Comparison of ENCODE assay signal across 16 cellular contexts in the genomic region with DNA sequence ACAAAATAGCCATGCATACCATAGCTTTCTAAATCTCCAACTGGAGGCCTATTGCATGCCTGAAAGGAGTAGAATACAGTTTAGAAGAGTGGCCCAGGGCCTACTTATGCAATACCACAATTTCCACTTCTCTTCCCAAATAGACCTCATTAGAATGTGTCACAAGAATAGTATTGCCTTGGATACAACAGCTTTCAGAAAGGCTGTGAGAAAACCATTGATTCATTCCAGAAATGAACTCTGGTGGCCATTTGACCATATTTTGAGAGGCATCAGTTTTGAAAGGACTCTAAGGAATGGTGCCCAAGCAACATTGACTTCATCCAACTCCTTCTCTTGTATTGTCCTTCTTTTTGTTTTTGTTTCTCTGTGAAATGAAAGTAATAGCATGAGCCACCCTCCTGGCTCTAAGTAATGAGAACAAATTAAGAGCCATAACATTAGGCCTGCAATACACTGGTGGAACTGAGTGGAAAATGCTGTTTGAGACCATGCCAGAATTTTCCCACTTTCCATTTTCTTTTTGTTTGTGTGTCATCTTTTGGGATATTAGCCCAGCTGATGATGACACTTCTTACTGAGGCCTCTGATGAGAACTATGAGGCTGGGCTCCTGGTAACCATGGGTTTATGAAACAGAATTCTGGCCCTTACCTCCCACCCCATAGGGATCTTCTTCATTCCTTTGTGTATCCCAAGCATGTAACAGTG.
"Had no signal": no experiment of that assay in that cellular context is flagged by ENCODE, and none has a peak within 500 bp of the region (broad histone marks: within the 10 kb centered on the region; RNA-seq: fewer than 3 reads in every experiment).

No MANE protein-coding gene starts in this region.

- H3K4me3 ChIP-seq: coronary artery, lung, mucosa of descending colon, psoas muscle, thyroid gland had no signal

- H3K9me3 Mint-ChIP-seq: activated B cell treated with CpG ODN at 0.5 μM for 24 hours; activated CD4-positive, alpha-beta T cell treated with anti-CD3 and anti-CD28 coated beads, Interleukin-2, amount 10 ng/mL, durations not matched to agents 24 days and 14 days; activated naive CD4-positive, alpha-beta T cell treated with anti-CD3 and anti-CD28 coated beads for 36 hours; immature natural killer cell; stimulated activated naive CD8-positive, alpha-beta T cell treated with anti-CD3 and anti-CD28 coated beads, Interleukin-15, amount 100 ng/mL, for 72 hours had no signal

- ATAC-seq: mucosa of descending colon; natural killer cell; psoas muscle; stimulated activated naive CD8-positive, alpha-beta T cell treated with anti-CD3 and anti-CD28 coated beads, Interleukin-15, amount 100 ng/mL, for 72 hours had no signal

- H3K4me1 Mint-ChIP-seq: activated B cell treated with CpG ODN at 0.5 μM for 24 hours; activated CD4-positive, alpha-beta T cell treated with anti-CD3 and anti-CD28 coated beads, Interleukin-2, amount 10 ng/mL, durations not matched to agents 24 days and 14 days; immature natural killer cell; natural killer cell; stimulated activated naive CD8-positive, alpha-beta T cell treated with anti-CD3 and anti-CD28 coated beads, Interleukin-15, amount 100 ng/mL, for 72 hours had no signal

- H3K27me3 ChIP-seq: thyroid gland had no signal

- H3K9me3 ChIP-seq: mucosa of descending colon, psoas muscle, thyroid gland had no signal

- DNase-seq: activated B cell treated with CpG ODN at 0.5 μM for 24 hours; activated CD4-positive, alpha-beta T cell treated with anti-CD3 and anti-CD28 coated beads, Interleukin-2, amount 10 ng/mL, durations not matched to agents 24 days and 14 days; activated CD8-positive, alpha-beta memory T cell treated with anti-CD3 and anti-CD28 coated beads for 24 hours; activated naive CD4-positive, alpha-beta T cell treated with anti-CD3 and anti-CD28 coated beads for 36 hours; effector CD4-positive, alpha-beta T cell; immature natural killer cell; left cardiac atrium; mucosa of descending colon; natural killer cell; psoas muscle; stimulated activated CD4-positive, alpha-beta T cell treated with anti-CD3 and anti-CD28 coated beads, Interleukin-15, amount 100 ng/mL, for 24 hours; stimulated activated CD4-positive, alpha-beta T cell treated with anti-CD3 and anti-CD28 coated beads, Interleukin-4, amount 100 ng/mL, for 4 hours; stimulated activated naive CD8-positive, alpha-beta T cell treated with anti-CD3 and anti-CD28 coated beads, Interleukin-15, amount 100 ng/mL, for 72 hours; thyroid gland had no signal

- H3K27ac ChIP-seq: coronary artery, psoas muscle, thyroid gland had no signal

- H3K27ac Mint-ChIP-seq: activated B cell treated with CpG ODN at 0.5 μM for 24 hours; activated CD4-positive, alpha-beta T cell treated with anti-CD3 and anti-CD28 coated beads, Interleukin-2, amount 10 ng/mL, durations not matched to agents 24 days and 14 days; activated naive CD4-positive, alpha-beta T cell treated with anti-CD3 and anti-CD28 coated beads for 36 hours; immature natural killer cell; natural killer cell; stimulated activated naive CD8-positive, alpha-beta T cell treated with anti-CD3 and anti-CD28 coated beads, Interleukin-15, amount 100 ng/mL, for 72 hours had no signal

- H3K4me1 ChIP-seq: psoas muscle, thyroid gland had no signal

- H3K4me3 Mint-ChIP-seq: activated B cell treated with CpG ODN at 0.5 μM for 24 hours; activated CD4-positive, alpha-beta T cell treated with anti-CD3 and anti-CD28 coated beads, Interleukin-2, amount 10 ng/mL, durations not matched to agents 24 days and 14 days; activated naive CD4-positive, alpha-beta T cell treated with anti-CD3 and anti-CD28 coated beads for 36 hours; immature natural killer cell; natural killer cell; stimulated activated naive CD8-positive, alpha-beta T cell treated with anti-CD3 and anti-CD28 coated beads, Interleukin-15, amount 100 ng/mL, for 72 hours had no signal

- H3K36me3 Mint-ChIP-seq: immature natural killer cell, natural killer cell had no signal

- H3K36me3 ChIP-seq: thyroid gland had no signal
